ENCODE assay signal across 1 cellular context in the genomic region with DNA sequence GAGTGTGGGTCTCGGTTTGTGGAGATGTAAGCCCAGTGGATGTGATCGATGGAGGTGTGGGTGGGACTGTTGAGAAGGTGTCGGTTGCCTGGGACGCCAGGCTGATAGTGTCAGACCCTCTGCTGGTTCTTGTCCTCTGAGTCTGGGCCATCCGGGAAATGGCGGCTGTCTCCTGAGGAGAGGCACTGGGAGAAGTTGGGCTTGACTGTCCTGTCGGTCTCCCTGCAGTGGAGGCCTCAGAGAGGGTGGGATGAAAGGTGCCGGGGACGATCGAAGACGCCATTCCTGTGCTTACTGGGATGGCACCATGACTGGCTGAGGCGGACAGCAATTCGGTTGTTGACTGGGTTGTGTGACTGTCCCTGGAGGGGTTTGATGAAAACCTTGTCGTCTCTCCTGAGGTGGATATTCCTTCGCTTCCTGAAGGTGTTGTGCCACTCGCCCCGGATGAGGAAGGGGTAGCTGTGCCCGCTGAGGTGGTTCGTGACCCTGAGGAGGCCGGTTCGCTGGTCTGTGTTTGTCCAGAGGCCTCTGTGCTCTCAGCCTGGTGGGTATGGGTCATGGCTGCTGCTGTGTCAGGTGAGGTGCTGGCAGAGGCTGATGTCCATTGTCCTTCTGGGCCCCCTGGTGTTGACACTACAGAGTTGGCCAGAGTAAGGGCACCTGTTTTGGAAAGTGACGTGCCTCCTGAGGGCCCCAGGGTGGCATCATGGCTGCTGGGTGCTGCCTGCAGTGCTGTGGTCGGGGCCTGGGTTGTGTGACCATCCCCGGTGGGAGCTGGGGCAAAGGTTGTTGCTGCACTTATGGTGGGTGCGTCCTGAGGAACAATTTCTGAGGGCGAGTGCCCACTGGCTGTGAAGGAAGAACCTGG.
TF ChIP-seq lines count a peak whose summit lies in the region.

No MANE protein-coding gene starts in this region.

TF ChIP-seq in H1, 55 proteins besides CTCF, POLR2A, EP300 and RAD21:
- TF ChIP-seq YY1 (IDR thresholded peaks at IDR 0.05; ENCODE audit: low read depth, low read length) (no peak), ASH2L (IDR thresholded peaks at IDR 0.05; ENCODE audit: low read length) (no peak), SP4 (IDR thresholded peaks at IDR 0.05; ENCODE audit: low read length) (no peak), SP1 (IDR thresholded peaks at IDR 0.05; ENCODE audit: low read depth, low read length) (no peak), BCL11A (IDR thresholded peaks at IDR 0.05; ENCODE audit: low read depth in 2 of 2, low read length in 2 of 2) (no peak), USF2 (IDR thresholded peaks at IDR 0.05; ENCODE audit: low read length) (no peak), GTF2F1 (IDR thresholded peaks at IDR 0.05; ENCODE audit: borderline replicate concordance, low read depth, low read length) (no peak), TEAD4 (IDR thresholded peaks at IDR 0.05; ENCODE audit: low read depth, low read length) (no peak), CREB1 (IDR thresholded peaks at IDR 0.05) (no peak), SP2 (IDR thresholded peaks at IDR 0.05; ENCODE audit: low read length) (no peak), SUZ12 (IDR thresholded peaks at IDR 0.05; ENCODE audit: low read length) (no peak), MAX (IDR thresholded peaks at IDR 0.05) (no peak), TCF12 (IDR thresholded peaks at IDR 0.05; ENCODE audit: low read depth, low read length) (no peak), EGR1 (IDR thresholded peaks at IDR 0.05; ENCODE audit: borderline replicate concordance, low read depth, low read length) (no peak), PHF8 (conservative IDR thresholded peaks at IDR 0.05; ENCODE audit: low read depth, low read length) (no peak), JUN (IDR thresholded peaks at IDR 0.05; ENCODE audit: low read depth, low read length) (no peak), NRF1 (IDR thresholded peaks at IDR 0.05; ENCODE audit: low read depth, low read length) (no peak), RXRA (IDR thresholded peaks at IDR 0.05; ENCODE audit: insufficient read depth, low read depth, low read length) (no peak), TAF7 (optimal IDR thresholded peaks at IDR 0.05; ENCODE audit: borderline replicate concordance, low read depth, low read length) (no peak)
- TF ChIP-seq, protein P1, sequence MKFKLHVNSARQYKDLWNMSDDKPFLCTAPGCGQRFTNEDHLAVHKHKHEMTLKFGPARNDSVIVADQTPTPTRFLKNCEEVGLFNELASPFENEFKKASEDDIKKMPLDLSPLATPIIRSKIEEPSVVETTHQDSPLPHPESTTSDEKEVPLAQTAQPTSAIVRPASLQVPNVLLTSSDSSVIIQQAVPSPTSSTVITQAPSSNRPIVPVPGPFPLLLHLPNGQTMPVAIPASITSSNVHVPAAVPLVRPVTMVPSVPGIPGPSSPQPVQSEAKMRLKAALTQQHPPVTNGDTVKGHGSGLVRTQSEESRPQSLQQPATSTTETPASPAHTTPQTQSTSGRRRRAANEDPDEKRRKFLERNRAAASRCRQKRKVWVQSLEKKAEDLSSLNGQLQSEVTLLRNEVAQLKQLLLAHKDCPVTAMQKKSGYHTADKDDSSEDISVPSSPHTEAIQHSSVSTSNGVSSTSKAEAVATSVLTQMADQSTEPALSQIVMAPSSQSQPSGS (IDR thresholded peaks at IDR 0.05; ENCODE audit: low read length) = no peak
